ENCODE assay signal across 1 cellular context in the genomic region with DNA sequence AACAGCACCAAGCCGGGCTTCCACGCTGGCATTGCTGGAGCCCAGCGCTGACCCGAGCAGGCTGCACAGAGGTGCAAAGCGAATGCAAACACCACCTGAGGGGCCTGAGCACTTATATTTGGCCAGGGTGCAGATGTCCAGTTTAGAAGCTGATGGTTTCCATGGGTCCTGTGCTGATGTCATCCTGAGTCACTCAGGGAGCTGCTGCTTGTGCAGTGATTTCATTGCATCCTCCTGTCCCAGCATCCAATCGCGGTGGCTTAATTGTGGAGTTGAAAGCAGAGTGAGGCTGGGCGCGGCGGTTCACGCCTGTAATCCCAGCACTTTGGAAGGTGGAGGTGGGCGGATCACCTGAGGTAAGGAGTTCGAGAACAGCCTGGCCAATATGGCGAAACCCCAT.
TF ChIP-seq lines count a peak whose summit lies in the region.

No MANE protein-coding gene starts in this region.

TF ChIP-seq in SK-N-SH, 30 proteins besides CTCF, POLR2A, EP300 and RAD21 (continued from another document):
- TF ChIP-seq, protein P1, sequence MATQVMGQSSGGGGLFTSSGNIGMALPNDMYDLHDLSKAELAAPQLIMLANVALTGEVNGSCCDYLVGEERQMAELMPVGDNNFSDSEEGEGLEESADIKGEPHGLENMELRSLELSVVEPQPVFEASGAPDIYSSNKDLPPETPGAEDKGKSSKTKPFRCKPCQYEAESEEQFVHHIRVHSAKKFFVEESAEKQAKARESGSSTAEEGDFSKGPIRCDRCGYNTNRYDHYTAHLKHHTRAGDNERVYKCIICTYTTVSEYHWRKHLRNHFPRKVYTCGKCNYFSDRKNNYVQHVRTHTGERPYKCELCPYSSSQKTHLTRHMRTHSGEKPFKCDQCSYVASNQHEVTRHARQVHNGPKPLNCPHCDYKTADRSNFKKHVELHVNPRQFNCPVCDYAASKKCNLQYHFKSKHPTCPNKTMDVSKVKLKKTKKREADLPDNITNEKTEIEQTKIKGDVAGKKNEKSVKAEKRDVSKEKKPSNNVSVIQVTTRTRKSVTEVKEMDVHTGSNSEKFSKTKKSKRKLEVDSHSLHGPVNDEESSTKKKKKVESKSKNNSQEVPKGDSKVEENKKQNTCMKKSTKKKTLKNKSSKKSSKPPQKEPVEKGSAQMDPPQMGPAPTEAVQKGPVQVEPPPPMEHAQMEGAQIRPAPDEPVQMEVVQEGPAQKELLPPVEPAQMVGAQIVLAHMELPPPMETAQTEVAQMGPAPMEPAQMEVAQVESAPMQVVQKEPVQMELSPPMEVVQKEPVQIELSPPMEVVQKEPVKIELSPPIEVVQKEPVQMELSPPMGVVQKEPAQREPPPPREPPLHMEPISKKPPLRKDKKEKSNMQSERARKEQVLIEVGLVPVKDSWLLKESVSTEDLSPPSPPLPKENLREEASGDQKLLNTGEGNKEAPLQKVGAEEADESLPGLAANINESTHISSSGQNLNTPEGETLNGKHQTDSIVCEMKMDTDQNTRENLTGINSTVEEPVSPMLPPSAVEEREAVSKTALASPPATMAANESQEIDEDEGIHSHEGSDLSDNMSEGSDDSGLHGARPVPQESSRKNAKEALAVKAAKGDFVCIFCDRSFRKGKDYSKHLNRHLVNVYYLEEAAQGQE (IDR thresholded peaks at IDR 0.05; ENCODE audit: low read depth, low read length) = no peak
- TF ChIP-seq, protein P2, sequence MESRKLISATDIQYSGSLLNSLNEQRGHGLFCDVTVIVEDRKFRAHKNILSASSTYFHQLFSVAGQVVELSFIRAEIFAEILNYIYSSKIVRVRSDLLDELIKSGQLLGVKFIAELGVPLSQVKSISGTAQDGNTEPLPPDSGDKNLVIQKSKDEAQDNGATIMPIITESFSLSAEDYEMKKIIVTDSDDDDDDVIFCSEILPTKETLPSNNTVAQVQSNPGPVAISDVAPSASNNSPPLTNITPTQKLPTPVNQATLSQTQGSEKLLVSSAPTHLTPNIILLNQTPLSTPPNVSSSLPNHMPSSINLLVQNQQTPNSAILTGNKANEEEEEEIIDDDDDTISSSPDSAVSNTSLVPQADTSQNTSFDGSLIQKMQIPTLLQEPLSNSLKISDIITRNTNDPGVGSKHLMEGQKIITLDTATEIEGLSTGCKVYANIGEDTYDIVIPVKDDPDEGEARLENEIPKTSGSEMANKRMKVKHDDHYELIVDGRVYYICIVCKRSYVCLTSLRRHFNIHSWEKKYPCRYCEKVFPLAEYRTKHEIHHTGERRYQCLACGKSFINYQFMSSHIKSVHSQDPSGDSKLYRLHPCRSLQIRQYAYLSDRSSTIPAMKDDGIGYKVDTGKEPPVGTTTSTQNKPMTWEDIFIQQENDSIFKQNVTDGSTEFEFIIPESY (IDR thresholded peaks at IDR 0.05; ENCODE audit: borderline replicate concordance, low read depth) = 0 out of 2 replicates have a peak, but pooled peaks have one; percentile 36
- no peak for TF ChIP-seq MXI1 (IDR thresholded peaks at IDR 0.05; ENCODE audit: low read depth, low read length)
